Comparison of ENCODE assay signal across 1 cellular context in the genomic region with DNA sequence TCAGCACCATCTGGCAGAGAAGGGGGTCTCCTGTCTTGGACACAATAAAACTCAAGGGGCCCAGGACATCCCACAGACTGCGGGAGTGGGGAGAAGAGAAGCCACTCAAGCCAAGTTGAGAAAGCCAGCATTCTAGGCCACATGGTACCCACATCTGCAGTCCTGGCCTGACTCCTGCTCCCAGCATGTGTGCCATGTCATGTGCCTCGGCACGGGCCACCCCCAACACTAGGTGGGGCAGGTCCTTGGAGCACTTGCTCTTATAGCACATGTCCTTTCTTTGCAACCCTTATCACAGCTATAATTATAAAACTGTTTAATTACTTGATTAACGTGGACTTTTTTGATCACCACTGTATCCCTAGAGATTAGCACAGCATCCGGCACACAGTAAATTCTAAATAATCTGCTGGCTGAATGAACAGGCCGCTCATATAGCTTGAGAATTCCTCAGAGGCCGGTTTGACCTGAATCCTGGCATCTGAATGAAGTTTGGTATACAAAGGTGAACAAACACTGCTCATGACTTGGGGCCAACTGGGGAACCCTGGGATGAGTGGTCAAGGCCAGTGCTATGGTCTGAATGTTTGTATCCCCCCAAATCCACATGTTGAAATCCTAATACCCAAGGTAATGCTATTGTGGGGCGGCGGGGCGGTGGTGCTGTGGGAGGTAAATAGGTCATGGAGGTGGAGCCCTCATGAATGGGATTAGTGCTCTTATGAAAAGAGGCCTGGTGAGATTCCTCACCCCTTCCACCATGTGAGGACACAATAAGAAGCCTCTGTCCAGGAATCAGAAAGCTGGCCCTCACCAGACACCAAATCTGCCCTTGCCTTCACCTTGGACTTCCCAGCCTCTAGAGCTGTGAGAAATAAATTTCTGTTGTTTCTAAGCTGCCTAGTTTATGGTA.
TF ChIP-seq lines count a peak whose summit lies in the region.

No MANE protein-coding gene starts in this region.

TF ChIP-seq in H1, 55 proteins besides CTCF, POLR2A, EP300 and RAD21:
- no peak for TF ChIP-seq SIRT6 (IDR thresholded peaks at IDR 0.05; ENCODE audit: low read length)
- no peak for TF ChIP-seq RXRA (IDR thresholded peaks at IDR 0.05; ENCODE audit: insufficient read depth, low read depth, low read length)
- no peak for TF ChIP-seq BRCA1 (IDR thresholded peaks at IDR 0.05; ENCODE audit: low read depth, low read length)
- TF ChIP-seq BACH1 (IDR thresholded peaks at IDR 0.05; ENCODE audit: low read length) = no peak
- no peak for TF ChIP-seq SP1 (IDR thresholded peaks at IDR 0.05; ENCODE audit: low read depth, low read length)
- TF ChIP-seq KDM1A (IDR thresholded peaks at IDR 0.05; ENCODE audit: borderline replicate concordance, low read length) = no peak
- no peak for TF ChIP-seq ATF3 (IDR thresholded peaks at IDR 0.05; ENCODE audit: insufficient read depth, low read depth, low read length)
- no peak for TF ChIP-seq NANOG (IDR thresholded peaks at IDR 0.05; ENCODE audit: insufficient read depth, low read depth, low read length, poor library complexity, severe bottlenecking)
- no peak for TF ChIP-seq TCF12 (IDR thresholded peaks at IDR 0.05; ENCODE audit: low read depth, low read length)
- TF ChIP-seq CHD1 (IDR thresholded peaks at IDR 0.05; ENCODE audit: low read depth, low read length) = no peak
- no peak for TF ChIP-seq SIX5 (IDR thresholded peaks at IDR 0.05; ENCODE audit: low read depth, low read length)
- no peak for TF ChIP-seq JUN (IDR thresholded peaks at IDR 0.05; ENCODE audit: low read depth, low read length)
- TF ChIP-seq POU5F1 (IDR thresholded peaks at IDR 0.05; ENCODE audit: low read depth, low read length) = no peak
- TF ChIP-seq GABPA (IDR thresholded peaks at IDR 0.05; ENCODE audit: borderline replicate concordance, insufficient read depth, low read length) = no peak
